ENCODE assay signal across 8 cellular contexts in genomic region chr12:101829639-101830390, GRCh38. TPM values are rescaled to one million over a fixed set of nuclear protein-coding genes. Genes with fewer than 3 reads are reported as not detected.
DNase-seq lines count a peak whose midpoint lies in the region; ATAC-seq and TF ChIP-seq lines count a peak whose summit lies in the region.

No MANE protein-coding gene starts in this region.

- H3F3A ChIP-seq in PC-3 (ENCODE audit: low read length, unreplicated experiment), result no peaks in the 10 kb centered on the region

- intact Hi-C loops in cardiac septum (cut with DNase I), result loop anchor here (2.0 to 5.0 kb wide), 5 partner anchors 38 to 423 kb away; partner anchors contain the start of genes ARL1, CHPT1 and DRAM1
- intact Hi-C loops in PC-3 (cut with micrococcal nuclease), result loop anchor here (2.0 to 5.0 kb wide), 5 partner anchors 37 to 423 kb away; partner anchors contain the start of genes ARL1 and CHPT1

- no peaks in the 10 kb centered on the region for H3K9me2 ChIP-seq in PC-3 (replicated peaks; ENCODE audit: low read length)

- TF ChIP-seq CTCF in cardiac muscle cell (IDR thresholded peaks at IDR 0.05; ENCODE audit: low read depth, low read length), result no peak
- TF ChIP-seq CTCF in PC-3 (conservative IDR thresholded peaks at IDR 0.05; ENCODE audit: low read depth, low read length), result no peak

- H3K27me3 ChIP-seq in cardiac muscle cell (no peaks in the 10 kb centered on the region), PC-3 (ENCODE audit: low read length) (no peaks in the 10 kb centered on the region)

- H3K9me3 Mint-ChIP-seq in effector memory CD8-positive, alpha-beta T cell, result no peaks in the 10 kb centered on the region
- H3K9me3 Mint-ChIP-seq in naive thymus-derived CD8-positive, alpha-beta T cell, result no peaks in the 10 kb centered on the region

- peak overlapping the region; percentile 68 for H3K9ac ChIP-seq in PC-3 (ENCODE audit: low read length)

- peak overlapping the region; percentile 97 for H2AFZ ChIP-seq in PC-3 (ENCODE audit: low read length)

- DNase-seq in cardiac muscle cell (ENCODE audit: low read depth in 1 of 2, low spot score in 1 of 2) (peak in 1 of 2 donors; percentile 10), cardiac septum (ENCODE audit: low spot score) (no peak), PC-3 (peak; percentile 35), NCI-H524 treated with DMSO at 0.1 percent for 48 hours (lab: John Stamatoyannopoulos, UW) (no peak)
- DNase-seq in effector memory CD8-positive, alpha-beta T cell, result no peak
- no peak for DNase-seq in naive thymus-derived CD8-positive, alpha-beta T cell

- peak overlapping the region; percentile 87 to 96 for H3K27ac Mint-ChIP-seq in effector memory CD8-positive, alpha-beta T cell
- peak overlapping the region; percentile 91 to 98 (median 96) for H3K27ac Mint-ChIP-seq in naive thymus-derived CD8-positive, alpha-beta T cell

- peak overlapping the region; percentile 85 for H3K4me3 ChIP-seq in cardiac muscle cell
- peak overlapping the region; percentile 96 for H3K4me3 ChIP-seq in PC-3 (ENCODE audit: low read length)

- no peak overlapping the region for H3K27ac ChIP-seq in cardiac muscle cell
- H3K27ac ChIP-seq in PC-3 (ENCODE audit: low read length), result no peak overlapping the region

- no peaks in the 10 kb centered on the region for H4K20me1 ChIP-seq in PC-3 (ENCODE audit: low read length)

- peak overlapping the region; percentile 94 to 98 for H3K4me3 Mint-ChIP-seq in effector memory CD8-positive, alpha-beta T cell
- peak overlapping the region; percentile 88 to 99 (median 98) for H3K4me3 Mint-ChIP-seq in naive thymus-derived CD8-positive, alpha-beta T cell

- BruUV-seq in PC-3 (replicated peaks; lab: Mats Ljungman, UMichigan), result TSS peak; percentile 38

- H3K79me2 ChIP-seq in PC-3 (ENCODE audit: low read length), result peaks cover 32% of the 10 kb centered on the region

- H3K4me2 ChIP-seq in PC-3 (ENCODE audit: low read length), result peak overlapping the region; percentile 89

- H3K4me1 Mint-ChIP-seq in effector memory CD8-positive, alpha-beta T cell (ENCODE audit: low read depth in 2 of 2), result peaks cover 26 to 50% of the 10 kb centered on the region in 2 donors
- peaks cover 20 to 58% (median 48%) of the 10 kb centered on the region in 4 donors for H3K4me1 Mint-ChIP-seq in naive thymus-derived CD8-positive, alpha-beta T cell

- H3K36me3 Mint-ChIP-seq in effector memory CD8-positive, alpha-beta T cell (ENCODE audit: insufficient read depth), result peaks cover 6% of the 10 kb centered on the region
- no peaks in the 10 kb centered on the region for H3K36me3 Mint-ChIP-seq in naive thymus-derived CD8-positive, alpha-beta T cell

- ATAC-seq in PC-3 (peak; percentile 24), HG03139 (IDR thresholded peaks at IDR 0.05; ENCODE audit: unreplicated experiment) (no peak), GM21737 (IDR thresholded peaks at IDR 0.05; ENCODE audit: unreplicated experiment) (no peak)
- ATAC-seq in effector memory CD8-positive, alpha-beta T cell (replicated peaks), result no peak
- ATAC-seq in naive thymus-derived CD8-positive, alpha-beta T cell, result no peak

- no peaks in the 10 kb centered on the region for H3K36me3 ChIP-seq in cardiac muscle cell
- no peaks in the 10 kb centered on the region for H3K36me3 ChIP-seq in PC-3 (ENCODE audit: low read depth, low read length)

- H3K27me3 Mint-ChIP-seq in effector memory CD8-positive, alpha-beta T cell, result no peaks in the 10 kb centered on the region
- no peaks in the 10 kb centered on the region for H3K27me3 Mint-ChIP-seq in naive thymus-derived CD8-positive, alpha-beta T cell

- POLR2A ChIA-PET in PC-3 (lab: Charles Lee; ENCODE audit: unreplicated experiment), result interaction anchor here (0.6 kb wide), 1 partner anchor 422 kb away, joined by 6 read pairs; the partner anchor contains the start of gene ARL1
- POLR2A ChIA-PET in naive thymus-derived CD8-positive, alpha-beta T cell (lab: Charles Lee), result interaction anchor here (0.6 to 3.1 kb wide), 14 partner anchors 8 to 421 kb away, joined by 3 to 26 read pairs (median 6); partner anchors contain the start of genes ARL1 and DRAM1

- H3K4me1 ChIP-seq in cardiac muscle cell (ENCODE audit: low read depth) (no peaks in the 10 kb centered on the region), PC-3 (ENCODE audit: insufficient read depth, low read length) (peaks cover 10% of the 10 kb centered on the region)

- H3K9me3 ChIP-seq in cardiac muscle cell (ENCODE audit: low read depth), result no peaks in the 10 kb centered on the region
- no peaks in the 10 kb centered on the region for H3K9me3 ChIP-seq in PC-3 (ENCODE audit: low read length)

- CTCF ChIA-PET in PC-3 (lab: Charles Lee), result interaction anchor here (0.6 to 2.2 kb wide), 4 partner anchors 9 to 388 kb away, joined by 4 to 19 read pairs (median 9); no protein-coding TSS in a partner anchor

RNA-seq across cellular contexts. Expression of gene GNPTAB, which starts 0.9 kb away (rescaled TPM):
- total RNA-seq in cardiac muscle cell (4.7 and 6.2 TPM in 2 replicates), cardiac septum (47.9 TPM), PC-3 (2014; rRNA removed) (21.0 and 22.1 TPM in 2 replicates)
- 4.0 and 8.6 TPM in 2 replicates for polyA plus RNA-seq in cardiac muscle cell
- 10 to 100 TPM; 55.9 to 64.2 TPM for total RNA-seq in naive thymus-derived CD8-positive, alpha-beta T cell
- 10 to 100 TPM; 25.9 to 43.5 (median 40.9) TPM for polyA plus RNA-seq in naive thymus-derived CD8-positive, alpha-beta T cell

RNA-seq across cellular contexts. Expression of gene DRAM1, which starts 47.6 kb away (rescaled TPM):
- 0.04 and 0.06 TPM in 2 replicates for total RNA-seq in cardiac muscle cell
- polyA plus RNA-seq in cardiac muscle cell, result 0.16 and 0.56 TPM in 2 replicates
- total RNA-seq in cardiac septum, result 5.4 TPM
- total RNA-seq in PC-3 (2014; rRNA removed), result 4.0 and 5.2 TPM in 2 replicates
- 1 to 10 TPM; 1.6 to 3.3 TPM for total RNA-seq in naive thymus-derived CD8-positive, alpha-beta T cell
- polyA plus RNA-seq in naive thymus-derived CD8-positive, alpha-beta T cell, result 1 to 10 TPM; 1.2 to 1.8 (median 1.5) TPM
